ENCODE assay signal across 9 cellular contexts in genomic region chr3:97353176-97353575, GRCh38.
"Had no signal": no experiment of that assay in that cellular context is flagged by ENCODE, and none has a peak within 500 bp of the region (broad histone marks: within the 10 kb centered on the region; RNA-seq: fewer than 3 reads in every experiment).

No MANE protein-coding gene starts in this region.

- H3K36me3 ChIP-seq: HAP-1 had no signal

- DNase-seq: H7, HFFc6, IMR-90, KG1 had no signal

- FAIRE-seq: K562 had no signal

- H3K4me2 ChIP-seq: GM23338 had no signal

- H3K9me3 ChIP-seq: HAP-1 had no signal

- H3K4me3 ChIP-seq: GM23338, HAP-1, K562 had no signal

- ATAC-seq: GM23338, HCT116, K562 had no signal

- H3K4me1 ChIP-seq: HAP-1 had no signal

- H3K27ac ChIP-seq: HL-60 had no signal
